Comparison of ENCODE assay signal across 8 cellular contexts in genomic region chr2:135741395-135742306, GRCh38. TPM values are rescaled to one million over a fixed set of nuclear protein-coding genes. Genes with fewer than 3 reads are reported as not detected.
DNase-seq lines count a peak whose midpoint lies in the region; ATAC-seq and TF ChIP-seq lines count a peak whose summit lies in the region.

UBXN4 (plus strand) TSS chr2:135741855; CDS start chr2:135741930, 75 bp downstream.

- TF ChIP-seq POLR2A in spleen (IDR thresholded peaks at IDR 0.05): peak; percentile 31 to 82 (median 53)

- intact Hi-C loops in spleen (cut with DNase I; ENCODE audit: low total_unique reads): loop anchor here (10.0 kb wide), 1 partner anchor 677 kb away; no protein-coding TSS in a partner anchor

- H3K9me3 Mint-ChIP-seq in WTC11 (peaks cover 3% of the 10 kb centered on the region), immature natural killer cell (no peaks in the 10 kb centered on the region)

- H3K4me3 ChIP-seq in AG04450 (ENCODE audit: low read depth, low read length) (peak within 1 kb of the TSS; percentile 88), spleen (peak within 1 kb of the TSS; percentile 69 to 88 (median 74))

- POLR2A ChIA-PET in AG04450 (lab: Yijun Ruan, JAX): no interaction called here
- POLR2A ChIA-PET in WTC11 (lab: Charles Lee): interaction anchor here (0.7 kb wide), 2 partner anchors 566 to 816 kb away, joined by 4 to 5 read pairs; no protein-coding TSS in a partner anchor

- H3K4me1 Mint-ChIP-seq in WTC11 (peaks cover 21% of the 10 kb centered on the region), immature natural killer cell (peaks cover 44 to 46% of the 10 kb centered on the region in 2 donors)

- H3K36me3 Mint-ChIP-seq in WTC11 (0 out of 2 replicates have a peak, but pooled peaks cover 6% of the 10 kb centered on the region), immature natural killer cell (peaks cover 0 to 5% (median 0%) of the 10 kb centered on the region in 3 donors)

- peak; percentile 63 for TF ChIP-seq CTCF in AG04450 (IDR thresholded peaks at IDR 0.05; ENCODE audit: low read depth, low read length)
- peak; percentile 62; the same call in 1 of the 2 replicates for TF ChIP-seq CTCF in WTC11 (IDR thresholded peaks at IDR 0.05)
- TF ChIP-seq CTCF in spleen (IDR thresholded peaks at IDR 0.05 in 8 of 11, conservative IDR thresholded peaks at IDR 0.05 in 3 of 11): peak in 7 of 11 experiments; percentile 19 to 63 (median 41)

- peak; percentile 98 for DNase-seq in AG04450 (ENCODE audit: low read depth, low spot score)
- DNase-seq in NCI-H2227 treated with DMSO at 0.1 percent for 48 hours (lab: John Stamatoyannopoulos, UW): peak; percentile 99
- DNase-seq in WTC11 (ENCODE audit: low spot score): peak; percentile 96
- DNase-seq in caudate nucleus (lab: John Stamatoyannopoulos, UW): peak; percentile 59 to 99 (median 96)
- DNase-seq in immature natural killer cell: peak; percentile 88 to 92 (median 90)
- peak; percentile 100 for DNase-seq in spleen

- H3K27ac Mint-ChIP-seq in WTC11 (peak within 1 kb of the TSS; percentile 99), immature natural killer cell (peak within 1 kb of the TSS; percentile 94 to 99 (median 97))

- H3K9me3 ChIP-seq in AG04450 (ENCODE audit: control insufficient read depth, insufficient read depth, low read length) (no peaks in the 10 kb centered on the region; the same call in 1 of the 2 replicates), spleen (no peaks in the 10 kb centered on the region)

- 0 to 2% (median 1%) methylated on average over 73 to 92 of the region's 92 CpGs for WGBS in spleen, 5 donors

- H3K27ac ChIP-seq in AG04450 (ENCODE audit: low read depth, low read length): peak within 1 kb of the TSS; percentile 97
- H3K27ac ChIP-seq in caudate nucleus (ENCODE audit: low read depth, low read length): peak within 1 kb of the TSS; percentile 92
- peak within 1 kb of the TSS; percentile 99 to 100 (median 100) for H3K27ac ChIP-seq in spleen

- CTCF ChIA-PET in AG04450 (lab: Charles Lee) (interaction anchor here (1.6 kb wide), 1 partner anchor 18 kb away, joined by 4 read pairs; no protein-coding TSS in a partner anchor), WTC11 (lab: Charles Lee) (interaction anchor here (0.6 to 2.0 kb wide), 8 partner anchors 15 to 594 kb away, joined by 3 to 9 read pairs (median 3); no protein-coding TSS in a partner anchor)

- peak within 1 kb of the TSS; percentile 96 for H3K4me3 Mint-ChIP-seq in WTC11
- H3K4me3 Mint-ChIP-seq in immature natural killer cell: peak within 1 kb of the TSS; percentile 91 to 97 (median 93)

- H3K36me3 ChIP-seq in spleen: peaks cover 0 to 17% (median 0%) of the 10 kb centered on the region in 6 donors

- ATAC-seq in GM18873 (IDR thresholded peaks at IDR 0.05; ENCODE audit: low FRiP score, unreplicated experiment) (peak; percentile 76), HG03159 (IDR thresholded peaks at IDR 0.05; ENCODE audit: unreplicated experiment) (peak; percentile 89), WTC11 (peak; percentile 91)

- H3K4me1 ChIP-seq in spleen: peaks cover 26 to 47% (median 32%) of the 10 kb centered on the region in 6 donors

- no peaks in the 10 kb centered on the region for H3K27me3 ChIP-seq in AG04450 (ENCODE audit: control insufficient read depth, insufficient read depth, low read length)
- H3K27me3 ChIP-seq in spleen (replicated peaks in 1 of 7): no peaks in the 10 kb centered on the region

- H3K27me3 Mint-ChIP-seq in WTC11 (ENCODE audit: low read depth): no peaks in the 10 kb centered on the region
- peaks cover 3 to 6% (median 4%) of the 10 kb centered on the region in 3 donors for H3K27me3 Mint-ChIP-seq in immature natural killer cell (ENCODE audit: low read depth in 3 of 3)

TF ChIP-seq in WTC11, 78 proteins besides CTCF, POLR2A, EP300 and RAD21 (continues in another document):
- no peak for TF ChIP-seq ZBTB43 (CRISPR knock-in tag; IDR thresholded peaks at IDR 0.05)
- TF ChIP-seq RELA (CRISPR knock-in tag; IDR thresholded peaks at IDR 0.05; ENCODE audit: borderline replicate concordance): peak; percentile 86; the same call in 1 of the 2 replicates
- peak; percentile 79 for TF ChIP-seq MAX (CRISPR knock-in tag; IDR thresholded peaks at IDR 0.05)
- no peak; the same call in 1 of the 2 replicates for TF ChIP-seq EMX1 (CRISPR knock-in tag; IDR thresholded peaks at IDR 0.05)
- no peak for TF ChIP-seq ATF6 (CRISPR knock-in tag; IDR thresholded peaks at IDR 0.05)
- TF ChIP-seq ZNF281 (CRISPR knock-in tag; IDR thresholded peaks at IDR 0.05): no peak
- TF ChIP-seq KAT7 (CRISPR knock-in tag; IDR thresholded peaks at IDR 0.05; ENCODE audit: borderline replicate concordance): peak; percentile 92; the same call in 1 of the 2 replicates

RNA-seq across cellular contexts. Expression of gene UBXN4, which starts in this region (rescaled TPM):
- 92.0 and 141 TPM in 2 replicates for polyA plus RNA-seq in AG04450 (2011; rRNA removed)
- 45.4 and 76.6 TPM in 2 replicates for polyA minus RNA-seq in AG04450 (2011; rRNA and poly(A)+ RNA removed)
- 64.3 to 73.9 TPM (median 68.1 TPM) in 3 replicates for total RNA-seq in WTC11 (2021)
- polyA plus RNA-seq in immature natural killer cell: 100 to 1,000 TPM in 1 of 3 donors, 10 to 100 TPM in 2; 79.4 to 101 (median 99.5) TPM
- total RNA-seq in spleen: 100 to 1,000 TPM in 1 of 7 donors, 10 to 100 TPM in 6; 83.6 to 101 (median 92.7) TPM
- 10 to 100 TPM; 36.6 to 40.7 (median 37.2) TPM for polyA plus RNA-seq in spleen

Comparison
In these comparisons a context has a peak if more than half of its experiments do, and no peak if none do; other contexts are left out.
1. Peak in every context shown above with its lines: DNase-seq, ATAC-seq, H3K4me3 ChIP-seq and H3K27ac ChIP-seq.